In the genomic region with DNA sequence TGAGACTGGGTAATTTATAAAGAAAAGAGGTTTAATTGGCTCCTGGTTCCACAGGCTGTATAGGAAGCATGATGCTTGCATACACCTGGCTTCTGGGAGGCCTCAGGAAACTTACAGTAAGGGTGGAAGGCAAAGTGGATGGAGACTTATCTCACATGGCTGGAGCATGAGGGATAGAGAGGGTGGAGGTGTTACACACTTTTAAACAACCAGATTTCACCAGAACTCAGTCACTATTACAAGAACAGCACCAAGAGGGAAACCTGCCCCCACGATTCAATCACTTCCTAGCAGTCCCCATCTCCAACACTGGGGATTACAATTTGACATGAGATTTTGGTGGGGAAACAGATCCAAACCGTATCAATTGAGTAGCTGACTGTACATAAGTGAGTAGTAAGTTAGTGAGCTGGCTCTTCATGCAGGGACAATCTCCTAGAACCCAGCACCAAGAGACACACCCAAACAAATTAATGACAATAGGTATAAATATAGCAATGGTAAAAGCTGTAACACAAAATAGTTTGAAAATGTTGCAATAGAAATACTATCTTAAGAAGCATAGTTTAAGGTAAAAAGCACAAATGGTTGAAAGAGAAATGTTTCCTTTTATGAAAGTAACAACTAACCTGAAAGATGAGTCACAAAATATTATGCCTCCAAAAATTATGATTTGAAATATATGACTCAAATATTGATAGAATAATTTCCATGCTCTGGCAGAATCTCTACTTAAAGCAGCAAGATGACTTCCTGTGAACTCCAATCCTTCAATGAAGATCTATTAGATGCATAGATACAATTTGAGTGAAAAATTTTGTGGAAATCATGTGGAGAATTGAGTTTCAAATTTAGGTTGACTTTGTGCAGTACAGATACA, we compare ENCODE assay signal across 20 cellular contexts. TPM values are rescaled to one million over a fixed set of nuclear protein-coding genes. Genes with fewer than 3 reads are reported as not detected.
DNase-seq lines count a peak whose midpoint lies in the region; ATAC-seq, FAIRE-seq and TF ChIP-seq lines count a peak whose summit lies in the region.
"Had no signal": no experiment of that assay in that cellular context is flagged by ENCODE, and none has a peak within 500 bp of the region (broad histone marks: within the 10 kb centered on the region; RNA-seq: fewer than 3 reads in every experiment).

No MANE protein-coding gene starts in this region.

- H3K27ac Mint-ChIP-seq in activated T-cell treated with anti-CD3 and anti-CD28 coated beads, Interleukin-2, amount 50 U/mL, for 24 hours, result peak overlapping the region; percentile 95
- H3K27ac Mint-ChIP-seq in stimulated activated memory B cell treated with anti-CD40 and anti-IgM and Interleukin-4, amounts not matched to agents 10 μg/mL and 1 μg/mL and 100 μg/mL, for 72 hours, result peak overlapping the region; percentile 73
- no peak overlapping the region for H3K27ac Mint-ChIP-seq in HFFc6

- H3K36me3 Mint-ChIP-seq in activated T-cell treated with anti-CD3 and anti-CD28 coated beads, Interleukin-2, amount 50 U/mL, for 24 hours (ENCODE audit: low read depth), result peaks cover 29% of the 10 kb centered on the region
- no peaks in the 10 kb centered on the region for H3K36me3 Mint-ChIP-seq in stimulated activated memory B cell treated with anti-CD40 and anti-IgM and Interleukin-4, amounts not matched to agents 10 μg/mL and 1 μg/mL and 100 μg/mL, for 72 hours
- no peaks in the 10 kb centered on the region for H3K36me3 Mint-ChIP-seq in HFFc6 (ENCODE audit: low read depth)

- FAIRE-seq in GM12878 (lab: Jason Lieb, UNC), result no peak

- peaks cover 98% of the 10 kb centered on the region for H3K4me1 Mint-ChIP-seq in activated T-cell treated with anti-CD3 and anti-CD28 coated beads, Interleukin-2, amount 50 U/mL, for 24 hours (ENCODE audit: low read depth)
- H3K4me1 Mint-ChIP-seq in stimulated activated memory B cell treated with anti-CD40 and anti-IgM and Interleukin-4, amounts not matched to agents 10 μg/mL and 1 μg/mL and 100 μg/mL, for 72 hours, result peaks cover 69% of the 10 kb centered on the region
- H3K4me1 Mint-ChIP-seq in HFFc6 (ENCODE audit: low read depth), result peaks cover 8% of the 10 kb centered on the region

- H3K4me1 ChIP-seq in GM12878 (ENCODE audit: control insufficient read depth, insufficient read depth, low read length) (peaks cover 26% of the 10 kb centered on the region), right atrium auricular region (no peaks in the 10 kb centered on the region)
- H3K4me1 ChIP-seq: parathyroid adenoma, vagina had no signal

- no peak overlapping the region for H3K27ac ChIP-seq in GM12878 (ENCODE audit: control insufficient read depth, insufficient read depth)
- no peak overlapping the region for H3K27ac ChIP-seq in right atrium auricular region
- H3K27ac ChIP-seq: cardiac muscle cell, KMS-11, parathyroid adenoma, vagina had no signal

- no peak for TF ChIP-seq RAD21 in GM12878 (IDR thresholded peaks at IDR 0.05; ENCODE audit: insufficient read depth, low read depth, low read length)

- no peak for ATAC-seq in GM12878
- no peak for ATAC-seq in stimulated activated memory B cell treated with anti-CD40 and anti-IgM and Interleukin-4, amounts not matched to agents 10 μg/mL and 1 μg/mL and 100 μg/mL, for 72 hours
- ATAC-seq in GM21528 (IDR thresholded peaks at IDR 0.05; ENCODE audit: low FRiP score, unreplicated experiment), result no peak
- ATAC-seq: left colon, Right ventricle myocardium inferior had no signal

- no peak overlapping the region for H3K4me3 ChIP-seq in NB4 (ENCODE audit: low read depth, low read length)
- H3K4me3 ChIP-seq in GM12878, result no peak overlapping the region
- no peak overlapping the region for H3K4me3 ChIP-seq in right atrium auricular region
- H3K4me3 ChIP-seq: cardiac muscle cell, vagina had no signal

- H3K27me3 ChIP-seq in GM12878 (replicated peaks in 1 of 2; ENCODE audit: control insufficient read depth in 2 of 2, insufficient read depth in 2 of 2, low read length in 1 of 2), result no peaks in the 10 kb centered on the region
- H3K27me3 ChIP-seq in right atrium auricular region, result no peaks in the 10 kb centered on the region
- H3K27me3 ChIP-seq: vagina had no signal

- CTCF ChIA-PET in GM12878 (lab: Yijun Ruan, JAX), result interaction anchor here (0.9 to 1.7 kb wide), 4 partner anchors 10 to 118 kb away, joined by 3 to 6 read pairs (median 4); no protein-coding TSS in a partner anchor

- H3K9me3 ChIP-seq in GM12878 (replicated peaks; ENCODE audit: control insufficient read depth, insufficient read depth, low read length) (no peaks in the 10 kb centered on the region; the same call in 2 of the 3 replicates), right atrium auricular region (no peaks in the 10 kb centered on the region)
- H3K9me3 ChIP-seq: vagina had no signal

- H3K4me2 ChIP-seq in GM12878 (ENCODE audit: control insufficient read depth, insufficient read depth), result no peak overlapping the region
- H3K4me2 ChIP-seq: KMS-11 had no signal

- TF ChIP-seq POLR2A in NB4 (IDR thresholded peaks at IDR 0.05; ENCODE audit: extremely low read depth, insufficient read length), result no peak
- TF ChIP-seq POLR2A in GM12878 (IDR thresholded peaks at IDR 0.05; ENCODE audit: low read depth, low read length), result no peak

- in situ Hi-C loops in GM12878 (cut with MboI), result no loop called here

- no peak for DNase-seq in activated T-cell treated with anti-CD3 and anti-CD28 coated beads, Interleukin-2, amount 50 U/mL, for 24 hours
- DNase-seq in activated T-cell treated with anti-CD3 and anti-CD28 coated beads for 4 hours (no peak), NB4 (ENCODE audit: low read depth) (peak; percentile 1), GM12878 (ENCODE audit: low read depth, low spot score) (no peak), right atrium auricular region (ENCODE audit: low spot score) (no peak), HFFc6 (no peak)
- DNase-seq: activated CD4-positive, CD25-positive, alpha-beta regulatory T cell; effector memory CD4-positive, alpha-beta T cell; GF-D8; left colon; NCI-H2171 treated with DMSO at 0.1 percent for 48 hours; stimulated activated naive CD4-positive, alpha-beta T cell treated with Interleukin-2 at 50 U/mL for 16 hours; T-helper 2 cell had no signal

- RAD21 ChIA-PET in GM12878 (lab: Charles Lee; ENCODE audit: unreplicated experiment), result interaction anchor here (1.3 to 2.3 kb wide), 2 partner anchors 88 to 109 kb away, joined by 4 to 5 read pairs; no protein-coding TSS in a partner anchor

- no peaks in the 10 kb centered on the region; the same call in 1 of the 2 replicates for H3K79me2 ChIP-seq in GM12878 (ENCODE audit: control insufficient read depth, insufficient read depth, low read length)
- H3K79me2 ChIP-seq: parathyroid adenoma had no signal

- peak overlapping the region; percentile 32 for H3K4me3 Mint-ChIP-seq in activated T-cell treated with anti-CD3 and anti-CD28 coated beads, Interleukin-2, amount 50 U/mL, for 24 hours
- no peak overlapping the region for H3K4me3 Mint-ChIP-seq in stimulated activated memory B cell treated with anti-CD40 and anti-IgM and Interleukin-4, amounts not matched to agents 10 μg/mL and 1 μg/mL and 100 μg/mL, for 72 hours
- H3K4me3 Mint-ChIP-seq in HFFc6, result no peak overlapping the region

- WGBS in GM12878 (ENCODE audit: insufficient coverage, insufficient replicate concordance, low lambda C conversion rate, missing lambda C conversion rate), result 14% methylated on average over 2 of the region's 2 CpGs

- POLR2A ChIA-PET in GM12878 (lab: Charles Lee), result interaction anchor here (1.5 kb wide), 1 partner anchor 40 kb away, joined by 3 read pairs; no protein-coding TSS in a partner anchor

- H3K36me3 ChIP-seq in GM12878 (ENCODE audit: control insufficient read depth in 2 of 2, insufficient read depth in 2 of 2, low read length in 1 of 2), result no peaks in the 10 kb centered on the region
- no peaks in the 10 kb centered on the region for H3K36me3 ChIP-seq in right atrium auricular region
- H3K36me3 ChIP-seq: cardiac muscle cell, vagina had no signal

- H3K9ac ChIP-seq in GM12878 (ENCODE audit: control insufficient read depth, insufficient read depth, low read length), result no peak overlapping the region
- H3K9ac ChIP-seq: KMS-11, parathyroid adenoma had no signal

- no peak for TF ChIP-seq CTCF in NB4 (IDR thresholded peaks at IDR 0.05; ENCODE audit: low read depth, low read length)
- no peak for TF ChIP-seq CTCF in GM12878 (IDR thresholded peaks at IDR 0.05 in 2 of 3, conservative IDR thresholded peaks at IDR 0.05 in 1 of 3; ENCODE audit: control insufficient read depth in 2 of 3, extremely low read depth in 1 of 3, insufficient read depth in 1 of 3, low read depth in 3 of 3, low read length in 3 of 3)
- no peak for TF ChIP-seq CTCF in right atrium auricular region (IDR thresholded peaks at IDR 0.05)
- TF ChIP-seq CTCF in HFFc6 (IDR thresholded peaks at IDR 0.05), result no peak

- H3K9me3 Mint-ChIP-seq in activated T-cell treated with anti-CD3 and anti-CD28 coated beads, Interleukin-2, amount 50 U/mL, for 24 hours, result no peaks in the 10 kb centered on the region
- no peaks in the 10 kb centered on the region for H3K9me3 Mint-ChIP-seq in stimulated activated memory B cell treated with anti-CD40 and anti-IgM and Interleukin-4, amounts not matched to agents 10 μg/mL and 1 μg/mL and 100 μg/mL, for 72 hours
- H3K9me3 Mint-ChIP-seq in HFFc6, result no peaks in the 10 kb centered on the region

- BruUV-seq in GM12878 (replicated peaks; lab: Mats Ljungman, UMichigan), result no TSS peak

- H2AFZ ChIP-seq in GM12878 (ENCODE audit: control insufficient read depth, low read depth, low read length), result no peak overlapping the region
- H2AFZ ChIP-seq: parathyroid adenoma had no signal

- SMC1A ChIA-PET in GM12878 (lab: Charles Lee; ENCODE audit: uncharacterized antibody, unreplicated experiment), result interaction anchor here (1.0 to 2.2 kb wide), 3 partner anchors 12 to 91 kb away, joined by 3 to 11 read pairs (median 3); no protein-coding TSS in a partner anchor

- no peaks in the 10 kb centered on the region for H3K27me3 Mint-ChIP-seq in activated T-cell treated with anti-CD3 and anti-CD28 coated beads, Interleukin-2, amount 50 U/mL, for 24 hours
- H3K27me3 Mint-ChIP-seq in stimulated activated memory B cell treated with anti-CD40 and anti-IgM and Interleukin-4, amounts not matched to agents 10 μg/mL and 1 μg/mL and 100 μg/mL, for 72 hours, result no peaks in the 10 kb centered on the region
- peaks cover 53% of the 10 kb centered on the region for H3K27me3 Mint-ChIP-seq in HFFc6 (ENCODE audit: insufficient read depth)

- intact Hi-C loops in GM12878 (cut with micrococcal nuclease; ENCODE audit: unreplicated experiment), result loop anchor here (5.0 kb wide), 1 partner anchor 107 kb away; no protein-coding TSS in a partner anchor

- no peak for TF ChIP-seq EP300 in GM12878 (IDR thresholded peaks at IDR 0.05; ENCODE audit: borderline replicate concordance in 1 of 2, control insufficient read depth in 1 of 2, low read depth in 2 of 2, low read length in 2 of 2)

- no peaks in the 10 kb centered on the region for H4K20me1 ChIP-seq in GM12878 (ENCODE audit: control insufficient read depth, insufficient read depth)

RNA-seq across cellular contexts. Expression of gene SIRPB1, which starts 5.2 kb away (rescaled TPM):
- 114 and 121 TPM in 2 replicates for total RNA-seq in GM12878 (2013; cell fraction: nucleolus; rRNA removed)
- total RNA-seq in GM12878 (2014; rRNA removed) (10.0 and 10.3 TPM in 2 replicates), GM12878 (2014; rRNA removed; fragmentation: Illumina TruSeq; extraction: Trizol) (8.2 and 12.0 TPM in 2 replicates), GM12878 (2021) (18.9 and 20.1 TPM in 2 replicates), right atrium auricular region (1 to 10 TPM; 3.7 to 5.7 TPM)
- polyA plus RNA-seq in GM12878 (2011; ENCODE audit: low read depth), result 3.0 TPM
- polyA plus RNA-seq in GM12878 (2011; rRNA removed) (2.7 and 3.4 TPM in 2 replicates), GM12878 (2014; fragmentation: Illumina TruSeq; extraction: Trizol) (22.3 and 26.0 TPM in 2 replicates), GM12878 (2014; fragmentation: Nextera tagmentation; extraction: Ambion mirVana) (10 to 100 TPM; 27.9 to 33.8 TPM), GM12878 (2014; rRNA removed) (17.0 and 17.9 TPM in 2 replicates), GM12878 (2016; fragmentation: Nextera tagmentation; extraction: Ambion mirVana) (1 to 10 TPM; 9.2 to 9.7 TPM)
- polyA plus RNA-seq in GM12878 (2011; cell fraction: cytosol; rRNA removed), result 4.0 and 4.3 TPM in 2 replicates
- polyA plus RNA-seq in GM12878 (2011; cell fraction: nucleus; rRNA removed), result 8.0 and 8.5 TPM in 2 replicates
- polyA plus RNA-seq in GM12878 (2012), result 1.2 and 2.9 TPM in 2 replicates
- polyA minus RNA-seq in GM12878 (2011; rRNA and poly(A)+ RNA removed), result 6.6 and 7.5 TPM in 2 replicates
- 2.8 and 3.7 TPM in 2 replicates for polyA minus RNA-seq in GM12878 (2011; cell fraction: cytosol; rRNA and poly(A)+ RNA removed)
- 2.2 and 4.6 TPM in 2 replicates for polyA minus RNA-seq in GM12878 (2011; cell fraction: nucleus; rRNA and poly(A)+ RNA removed)
- total RNA-seq in HFFc6 (2021; fragmentation: NEBNext Ultra II Directional; extraction: Animal tissue kit (Norgen Biotek cat#: 25700)), result not detected
- total RNA-seq: cardiac muscle cell had no signal
- polyA plus RNA-seq: cardiac muscle cell had no signal

RNA-seq across cellular contexts. Expression of gene SIRPG, which starts 32.5 kb away (rescaled TPM):
- total RNA-seq in GM12878 (2013; cell fraction: nucleolus; rRNA removed), result 16.1 and 19.4 TPM in 2 replicates
- total RNA-seq in GM12878 (2014; rRNA removed) (2.6 and 4.3 TPM in 2 replicates), GM12878 (2014; rRNA removed; fragmentation: Illumina TruSeq; extraction: Trizol) (2.7 and 3.1 TPM in 2 replicates), GM12878 (2021) (3.4 and 4.0 TPM in 2 replicates), right atrium auricular region (not detected)
- 3.2 TPM for polyA plus RNA-seq in GM12878 (2011; ENCODE audit: low read depth)
- polyA plus RNA-seq in GM12878 (2011; rRNA removed) (0.95 and 1.1 TPM in 2 replicates), GM12878 (2014; fragmentation: Illumina TruSeq; extraction: Trizol) (7.6 and 8.3 TPM in 2 replicates), GM12878 (2014; fragmentation: Nextera tagmentation; extraction: Ambion mirVana) (10 to 100 TPM; 10.0 to 13.0 TPM), GM12878 (2014; rRNA removed) (6.5 and 6.9 TPM in 2 replicates), GM12878 (2016; fragmentation: Nextera tagmentation; extraction: Ambion mirVana) (1 to 10 TPM; 2.9 to 4.0 TPM)
- polyA plus RNA-seq in GM12878 (2011; cell fraction: cytosol; rRNA removed), result 1.4 and 1.7 TPM in 2 replicates
- 0.79 and 0.86 TPM in 2 replicates for polyA plus RNA-seq in GM12878 (2011; cell fraction: nucleus; rRNA removed)
- 0.20 and 1.1 TPM in 2 replicates for polyA plus RNA-seq in GM12878 (2012)
- polyA minus RNA-seq in GM12878 (2011; rRNA and poly(A)+ RNA removed), result 0.51 and 0.62 TPM in 2 replicates
- not detected in 2 replicates for polyA minus RNA-seq in GM12878 (2011; cell fraction: cytosol; rRNA and poly(A)+ RNA removed)
- polyA minus RNA-seq in GM12878 (2011; cell fraction: nucleus; rRNA and poly(A)+ RNA removed), result not detected in 2 replicates
- total RNA-seq in HFFc6 (2021; fragmentation: NEBNext Ultra II Directional; extraction: Animal tissue kit (Norgen Biotek cat#: 25700)), result not detected
- total RNA-seq: cardiac muscle cell, Right ventricle myocardium inferior, vagina had no signal
- polyA plus RNA-seq: cardiac muscle cell had no signal

Comparison
In these comparisons a context has a peak if more than half of its experiments do, and no peak if none do; other contexts are left out.
1. RNA of gene SIRPB1, which starts 5.2 kb away (total RNA-seq): 8.2 to 121 TPM in GM12878 and 3.7 to 5.7 TPM in right atrium auricular region; not detected in HFFc6; every median in the first group is over 4 times any median in the second.